1 cellular context compared by ENCODE assay signal in genomic region chr12:91920276-91920675, GRCh38.
TF ChIP-seq lines count a peak whose summit lies in the region.

No MANE protein-coding gene starts in this region.

TF ChIP-seq in K562, 482 proteins besides CTCF, POLR2A, EP300 and RAD21 (continued from another document and continues in another):
- TF ChIP-seq ZNF609 (CRISPR knock-in tag; IDR thresholded peaks at IDR 0.05; ENCODE audit: borderline replicate concordance) = no peak
- no peak for TF ChIP-seq ZHX1 (conservative IDR thresholded peaks at IDR 0.05; ENCODE audit: low read length)
- TF ChIP-seq CHCHD3 (CRISPR knock-in tag; IDR thresholded peaks at IDR 0.05) = no peak
- TF ChIP-seq YY1 (IDR thresholded peaks at IDR 0.05; ENCODE audit: borderline replicate concordance in 1 of 3, control insufficient read depth in 1 of 3, extremely low read depth in 1 of 3, insufficient read depth in 3 of 3, insufficient read length in 1 of 3, insufficient replicate concordance in 2 of 3, low read depth in 1 of 3, low read length in 2 of 3) = no peak
- TF ChIP-seq ZSCAN32 (CRISPR knock-in tag; IDR thresholded peaks at IDR 0.05) = no peak
- peak; percentile 28; the same call in 1 of the 2 replicates for TF ChIP-seq CREM (IDR thresholded peaks at IDR 0.05; ENCODE audit: low read depth)
- TF ChIP-seq PKNOX1 (IDR thresholded peaks at IDR 0.05) = peak; percentile 67
- TF ChIP-seq ZNF444 (CRISPR knock-in tag; IDR thresholded peaks at IDR 0.05) = no peak
- TF ChIP-seq IRF2 (CRISPR knock-in tag; IDR thresholded peaks at IDR 0.05) = no peak
- TF ChIP-seq FUS (optimal IDR thresholded peaks at IDR 0.05; ENCODE audit: low read depth, low read length) = no peak
- no peak for TF ChIP-seq FOXK2 (conservative IDR thresholded peaks at IDR 0.05 in 1 of 2, IDR thresholded peaks at IDR 0.05 in 1 of 2; ENCODE audit: low read depth in 2 of 2)
- no peak for TF ChIP-seq HIVEP1 (CRISPR knock-in tag; IDR thresholded peaks at IDR 0.05)
- no peak for TF ChIP-seq NCOR1 (IDR thresholded peaks at IDR 0.05)
- no peak for TF ChIP-seq PYGO2 (tag; IDR thresholded peaks at IDR 0.05)
- TF ChIP-seq SIX5 (IDR thresholded peaks at IDR 0.05; ENCODE audit: borderline replicate concordance in 1 of 2, insufficient read depth in 1 of 2, low read depth in 1 of 2, low read length in 2 of 2) = no peak
- peak; percentile 73 for TF ChIP-seq ARID1B (IDR thresholded peaks at IDR 0.05)
- TF ChIP-seq KLF16 (IDR thresholded peaks at IDR 0.05) = no peak
- no peak for TF ChIP-seq AFF1 (IDR thresholded peaks at IDR 0.05; ENCODE audit: low read depth in 1 of 2, partially characterized antibody in 2 of 2)
- peak; percentile 75; the same call in 1 of the 2 replicates for TF ChIP-seq ATF3 (IDR thresholded peaks at IDR 0.05)
- no peak for TF ChIP-seq ATF3 (CRISPR knock-in tag; conservative IDR thresholded peaks at IDR 0.05)
- no peak for TF ChIP-seq ZC3H4 (CRISPR knock-in tag; IDR thresholded peaks at IDR 0.05; ENCODE audit: borderline replicate concordance)
- TF ChIP-seq MYNN (IDR thresholded peaks at IDR 0.05) = no peak
- no peak for TF ChIP-seq MYNN (CRISPR knock-in tag; IDR thresholded peaks at IDR 0.05)
- no peak for TF ChIP-seq ZNF347 (CRISPR knock-in tag; IDR thresholded peaks at IDR 0.05; ENCODE audit: low read depth)
- no peak for TF ChIP-seq CC2D1A (IDR thresholded peaks at IDR 0.05)
- TF ChIP-seq ZSCAN29 (IDR thresholded peaks at IDR 0.05) = no peak
- TF ChIP-seq SMAD1 (IDR thresholded peaks at IDR 0.05; ENCODE audit: low read depth, low read length, partially characterized antibody) = no peak
- TF ChIP-seq ZZZ3 (IDR thresholded peaks at IDR 0.05) = no peak
- TF ChIP-seq ZNF395 (CRISPR knock-in tag; IDR thresholded peaks at IDR 0.05) = no peak
- no peak for TF ChIP-seq NFE2L1 (tag; IDR thresholded peaks at IDR 0.05; ENCODE audit: borderline replicate concordance, low read depth)
- TF ChIP-seq NR3C1 (CRISPR knock-in tag; IDR thresholded peaks at IDR 0.05) = no peak
- no peak for TF ChIP-seq STAG1 (CRISPR knock-in tag; IDR thresholded peaks at IDR 0.05; ENCODE audit: borderline replicate concordance)
- no peak for TF ChIP-seq IFI16 (CRISPR knock-in tag; IDR thresholded peaks at IDR 0.05)
- no peak for TF ChIP-seq CXXC5 (CRISPR knock-in tag; IDR thresholded peaks at IDR 0.05)
- no peak for TF ChIP-seq E2F8 (IDR thresholded peaks at IDR 0.05; ENCODE audit: low read depth, partially characterized antibody)
- no peak for TF ChIP-seq ZFP1 (CRISPR knock-in tag; IDR thresholded peaks at IDR 0.05)
- no peak for TF ChIP-seq ZFP91 (CRISPR knock-in tag; IDR thresholded peaks at IDR 0.05)
